8 cellular contexts compared by ENCODE assay signal in genomic region chr17:38705803-38706624, GRCh38. TPM values are rescaled to one million over a fixed set of nuclear protein-coding genes. Genes with fewer than 3 reads are reported as not detected.
DNase-seq lines count a peak whose midpoint lies in the region; ATAC-seq and TF ChIP-seq lines count a peak whose summit lies in the region.

No MANE protein-coding gene starts in this region.

- H3K79me2 ChIP-seq in H9 (ENCODE audit: insufficient read depth, low read length) (no peaks in the 10 kb centered on the region), smooth muscle cell (ENCODE audit: low read depth) (no peaks in the 10 kb centered on the region)

- in situ Hi-C loops in brain microvascular endothelial cell (cut with HindIII; ENCODE audit: low pct_ligation_motif_present, low sequenced_read_pairs), result no loop called here

- H3K9me3 Mint-ChIP-seq in H9, result no peaks in the 10 kb centered on the region; a peak in 2 of 5 replicates

- no peak overlapping the region for H3K14ac ChIP-seq in H9 (ENCODE audit: insufficient read depth, low read length)

- no peak overlapping the region for H2AK5ac ChIP-seq in H9 (ENCODE audit: insufficient read length, low read length)

- H3K9me3 ChIP-seq in H9 (ENCODE audit: control insufficient read depth, low read depth, low read length) (no peaks in the 10 kb centered on the region), iPS-18c (ENCODE audit: control insufficient read depth, insufficient read depth, low read length) (peaks cover 3% of the 10 kb centered on the region), smooth muscle cell (replicated peaks; ENCODE audit: low read depth) (no peaks in the 10 kb centered on the region)

- H2AFZ ChIP-seq in H9 (ENCODE audit: low read length) (no peak overlapping the region), smooth muscle cell (ENCODE audit: low read depth) (peak overlapping the region; percentile 75)

- no peak overlapping the region for H3K27ac ChIP-seq in H9 (ENCODE audit: insufficient read length, low read depth, low read length)
- H3K27ac ChIP-seq in RWPE1, result peak overlapping the region; percentile 93
- no peak overlapping the region for H3K27ac ChIP-seq in brain microvascular endothelial cell
- no peak overlapping the region for H3K27ac ChIP-seq in smooth muscle cell (ENCODE audit: low read depth)

- CTCF ChIA-PET in RWPE1 (lab: Yijun Ruan, JAX), result interaction anchor here (0.6 to 2.1 kb wide), 3 partner anchors 12 to 274 kb away, joined by 3 to 10 read pairs (median 3); no protein-coding TSS in a partner anchor

- H3T11ph ChIP-seq in H9 (ENCODE audit: low read length), result no peak overlapping the region

- peaks cover 91% of the 10 kb centered on the region for H3K27me3 Mint-ChIP-seq in H9 (ENCODE audit: low read depth)

- peak overlapping the region; percentile 62 for H3K4me3 ChIP-seq in brain microvascular endothelial cell (ENCODE audit: low read depth, low read length)
- H3K4me3 ChIP-seq in iPS-18c (ENCODE audit: insufficient read depth, low read depth, low read length), result peak overlapping the region; percentile 49
- H3K4me3 ChIP-seq in smooth muscle cell, result peak overlapping the region; percentile 98

- peak overlapping the region; percentile 58 for H3K4me2 ChIP-seq in H9 (ENCODE audit: insufficient read depth, insufficient read length, low read length)
- H3K4me2 ChIP-seq in smooth muscle cell, result peak overlapping the region; percentile 99

- peaks cover 25% of the 10 kb centered on the region for H3K23me2 ChIP-seq in H9 (ENCODE audit: insufficient read length, low read depth, low read length, poor library complexity, severe bottlenecking)

- no peaks in the 10 kb centered on the region for H3K79me1 ChIP-seq in H9 (ENCODE audit: insufficient read depth, low read depth, low read length, poor library complexity, severe bottlenecking)

- no peak overlapping the region for H4K91ac ChIP-seq in H9 (ENCODE audit: insufficient read length, low read depth, low read length)

- peaks cover 5% of the 10 kb centered on the region; the same call in 1 of the 2 replicates for H3K4me1 ChIP-seq in H9 (ENCODE audit: insufficient read depth, low read length)
- H3K4me1 ChIP-seq in smooth muscle cell (ENCODE audit: low read depth), result peaks cover 12% of the 10 kb centered on the region

- POLR2A ChIA-PET in RWPE1 (lab: Yijun Ruan, JAX; ENCODE audit: low non-redundant PET), result interaction anchor here (0.9 kb wide), 1 partner anchor 11 kb away, joined by 3 read pairs; no protein-coding TSS in a partner anchor

- TF ChIP-seq CTCF in H9 (conservative IDR thresholded peaks at IDR 0.05), result no peak
- no peak for TF ChIP-seq CTCF in RWPE1 (conservative IDR thresholded peaks at IDR 0.05; ENCODE audit: low read depth)
- no peak for TF ChIP-seq CTCF in brain microvascular endothelial cell (IDR thresholded peaks at IDR 0.05; ENCODE audit: low read depth, low read length, missing control alignments)
- TF ChIP-seq CTCF in smooth muscle cell (IDR thresholded peaks at IDR 0.05; ENCODE audit: borderline replicate concordance, insufficient read depth, poor library complexity, severe bottlenecking), result no peak

- H4K5ac ChIP-seq in H9 (ENCODE audit: insufficient read length, low read depth, low read length), result no peak overlapping the region

- H2BK15ac ChIP-seq in H9 (ENCODE audit: low read depth, low read length), result no peak overlapping the region

- H4K20me1 ChIP-seq in H9 (ENCODE audit: control insufficient read depth, insufficient read depth, insufficient read length) (no peaks in the 10 kb centered on the region), smooth muscle cell (ENCODE audit: low read depth) (peaks cover 22% of the 10 kb centered on the region)

- no peaks in the 10 kb centered on the region; a peak in 3 of 7 replicates for H3K36me3 Mint-ChIP-seq in H9 (ENCODE audit: insufficient read depth in 1 of 3, low read depth in 3 of 3)

- H3K23ac ChIP-seq in H9 (ENCODE audit: insufficient read length, low read depth, low read length), result no peak overlapping the region

- no peaks in the 10 kb centered on the region for H3K36me3 ChIP-seq in brain microvascular endothelial cell (replicated peaks)
- no peaks in the 10 kb centered on the region for H3K36me3 ChIP-seq in smooth muscle cell (ENCODE audit: low read depth)

- peaks cover 13% of the 10 kb centered on the region for H3F3A ChIP-seq in smooth muscle cell (ENCODE audit: low read depth)

- H3K4me3 Mint-ChIP-seq in H9, result peak overlapping the region; percentile 77 to 90

- no CpG with 5 or more reads among the region's 44 CpGs for WGBS in H9 (ENCODE audit: extremely low coverage, insufficient read length, low lambda C conversion rate)
- WGBS in smooth muscle cell (ENCODE audit: low lambda C conversion rate), result 2% methylated on average over 37 of the region's 44 CpGs

- no peak overlapping the region for H2BK120ac ChIP-seq in H9 (ENCODE audit: low read depth, low read length, poor library complexity, severe bottlenecking)

- no peak for ATAC-seq in HG02840 (IDR thresholded peaks at IDR 0.05; ENCODE audit: low FRiP score, unreplicated experiment)

- no peak overlapping the region for H3K18ac ChIP-seq in H9 (ENCODE audit: insufficient read length, low read depth, low read length)

- no peak overlapping the region for H2BK12ac ChIP-seq in H9 (ENCODE audit: insufficient read length, low read depth, low read length)

- no peak overlapping the region for H3K4ac ChIP-seq in H9 (ENCODE audit: low read depth, low read length)

- H4K8ac ChIP-seq in H9 (replicated peaks; ENCODE audit: insufficient read length, low read depth, low read length), result no peak overlapping the region

- peaks cover 51% of the 10 kb centered on the region for H3K27me3 ChIP-seq in H9 (ENCODE audit: insufficient read depth, low read length)
- no peaks in the 10 kb centered on the region for H3K27me3 ChIP-seq in brain microvascular endothelial cell (replicated peaks)
- no peaks in the 10 kb centered on the region for H3K27me3 ChIP-seq in smooth muscle cell (ENCODE audit: low read depth)

- H3K9ac ChIP-seq in H9 (ENCODE audit: extremely low read depth, insufficient read length, low read length) (no peak overlapping the region), smooth muscle cell (ENCODE audit: low read depth) (no peak overlapping the region)

- DNase-seq in 8988T, result peak; percentile 68
- DNase-seq in H9, result peak; percentile 80
- peak; percentile 59 for DNase-seq in RWPE1 (ENCODE audit: low spot score)
- DNase-seq in brain microvascular endothelial cell, result no peak
- DNase-seq in smooth muscle cell (lab: John Stamatoyannopoulos, UW; ENCODE audit: unreplicated experiment), result no peak
- DNase-seq in SKM-1 treated with dmso at 0.1 percent for 144 hours (lab: John Stamatoyannopoulos, UW; ENCODE audit: unreplicated experiment), result no peak

- peak overlapping the region in 1 of 3 experiments; percentile 46; a peak in 1 of 7 replicates for H3K27ac Mint-ChIP-seq in H9

- H3K4me1 Mint-ChIP-seq in H9, result peaks cover 44 to 69% of the 10 kb centered on the region in 2 experiments

- H2BK20ac ChIP-seq in H9 (ENCODE audit: low read depth, low read length, poor library complexity, severe bottlenecking), result no peak overlapping the region

- no peak overlapping the region for H3K56ac ChIP-seq in H9 (ENCODE audit: insufficient read length, low read depth, low read length)

- H2BK5ac ChIP-seq in H9 (ENCODE audit: insufficient read length, low read length), result no peak overlapping the region

RNA-seq across cellular contexts. Expression of gene MLLT6, which starts 0.9 kb away (rescaled TPM):
- total RNA-seq in H9 (2021) (25.1 and 26.4 TPM in 2 replicates), smooth muscle cell (11.2 and 12.4 TPM in 2 replicates)
- 4.6 and 8.1 TPM in 2 replicates for polyA plus RNA-seq in smooth muscle cell

RNA-seq across cellular contexts. Expression of gene CISD3, which starts 24.1 kb away (rescaled TPM):
- total RNA-seq in H9 (2021) (10.7 and 11.2 TPM in 2 replicates), smooth muscle cell (0.54 and 1.3 TPM in 2 replicates)
- polyA plus RNA-seq in smooth muscle cell, result 15.1 and 18.1 TPM in 2 replicates

RNA-seq across cellular contexts. Expression of gene EPOP, which starts 31.3 kb away (rescaled TPM):
- total RNA-seq in H9 (2021) (5.9 and 6.1 TPM in 2 replicates), smooth muscle cell (0.85 and 1.6 TPM in 2 replicates)
- 0.24 and 0.40 TPM in 2 replicates for polyA plus RNA-seq in smooth muscle cell

RNA-seq across cellular contexts. Expression of gene PCGF2, which starts 42.1 kb away (rescaled TPM):
- 106 and 116 TPM in 2 replicates for total RNA-seq in H9 (2021)
- total RNA-seq in smooth muscle cell, result 4.7 and 11.6 TPM in 2 replicates
- 6.1 and 11.2 TPM in 2 replicates for polyA plus RNA-seq in smooth muscle cell

RNA-seq across cellular contexts. Expression of gene PSMB3, which starts 46.5 kb away (rescaled TPM):
- 242 and 252 TPM in 2 replicates for total RNA-seq in H9 (2021)
- 265 and 312 TPM in 2 replicates for total RNA-seq in smooth muscle cell
- 346 and 358 TPM in 2 replicates for polyA plus RNA-seq in smooth muscle cell

Comparison
In these comparisons a context has a peak if more than half of its experiments do, and no peak if none do; other contexts are left out.
1. DNase-seq: peak in 8988T (single experiment), H9 (single experiment) and RWPE1 (single experiment); none in brain microvascular endothelial cell (single experiment), smooth muscle cell (single experiment) and SKM-1 treated with dmso at 0.1 percent for 144 hours (single experiment).
2. Peak in every context shown above with its lines, with median percentiles within 50 percentile points of each other: H3K4me3 ChIP-seq.